In the genomic region with DNA sequence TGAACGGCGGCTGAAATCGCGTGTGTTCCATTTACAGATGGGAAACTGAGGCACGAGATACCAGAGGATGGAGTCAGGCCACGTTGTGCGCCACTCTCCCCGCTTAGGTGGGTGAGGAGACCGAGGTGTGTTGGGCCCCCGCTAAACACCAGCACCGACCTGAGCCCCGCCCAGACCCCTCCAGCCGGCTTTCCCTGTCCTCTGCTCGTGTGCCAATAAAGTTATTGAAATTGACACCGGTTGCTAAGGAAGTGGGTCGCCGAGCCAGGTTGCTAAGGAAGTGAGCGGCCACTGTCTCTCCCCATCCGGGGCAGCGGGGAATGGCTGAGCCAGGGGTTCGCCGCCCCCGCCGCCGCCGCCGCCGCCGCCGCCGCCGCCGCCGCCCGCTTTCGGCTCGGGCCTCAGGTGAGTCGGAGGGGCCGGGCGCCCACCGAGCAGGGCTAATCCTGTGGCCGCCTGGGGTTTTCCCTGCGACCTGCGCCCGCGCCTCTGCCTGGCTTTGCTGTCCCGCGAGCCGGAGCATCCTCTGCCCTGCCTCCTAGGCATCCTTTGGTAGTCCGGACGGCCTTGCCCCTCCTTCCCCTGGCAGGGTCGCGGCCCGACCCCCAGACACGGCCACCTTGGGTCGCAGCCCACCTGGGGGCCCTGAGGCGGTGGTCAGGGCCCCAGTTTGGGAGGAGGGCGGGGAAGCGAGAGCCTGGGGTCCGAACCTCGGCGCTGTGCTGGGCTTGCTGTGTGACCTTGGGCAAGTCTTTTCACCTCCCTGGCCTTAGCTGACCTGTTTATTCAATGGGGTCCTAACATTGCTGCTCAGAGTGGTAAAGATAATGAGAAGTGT, we compare ENCODE assay signal across 1 cellular context.
TF ChIP-seq lines count a peak whose summit lies in the region.

A gene (plus strand): TSS at position 291 of the 838 bp plus-strand sequence. CDS start 32,127 bp downstream, outside the sequence.

TF ChIP-seq in HEK293, 187 proteins besides CTCF, POLR2A, EP300 and RAD21 (continued from another document and continues in another):
- TF ChIP-seq, protein P1, sequence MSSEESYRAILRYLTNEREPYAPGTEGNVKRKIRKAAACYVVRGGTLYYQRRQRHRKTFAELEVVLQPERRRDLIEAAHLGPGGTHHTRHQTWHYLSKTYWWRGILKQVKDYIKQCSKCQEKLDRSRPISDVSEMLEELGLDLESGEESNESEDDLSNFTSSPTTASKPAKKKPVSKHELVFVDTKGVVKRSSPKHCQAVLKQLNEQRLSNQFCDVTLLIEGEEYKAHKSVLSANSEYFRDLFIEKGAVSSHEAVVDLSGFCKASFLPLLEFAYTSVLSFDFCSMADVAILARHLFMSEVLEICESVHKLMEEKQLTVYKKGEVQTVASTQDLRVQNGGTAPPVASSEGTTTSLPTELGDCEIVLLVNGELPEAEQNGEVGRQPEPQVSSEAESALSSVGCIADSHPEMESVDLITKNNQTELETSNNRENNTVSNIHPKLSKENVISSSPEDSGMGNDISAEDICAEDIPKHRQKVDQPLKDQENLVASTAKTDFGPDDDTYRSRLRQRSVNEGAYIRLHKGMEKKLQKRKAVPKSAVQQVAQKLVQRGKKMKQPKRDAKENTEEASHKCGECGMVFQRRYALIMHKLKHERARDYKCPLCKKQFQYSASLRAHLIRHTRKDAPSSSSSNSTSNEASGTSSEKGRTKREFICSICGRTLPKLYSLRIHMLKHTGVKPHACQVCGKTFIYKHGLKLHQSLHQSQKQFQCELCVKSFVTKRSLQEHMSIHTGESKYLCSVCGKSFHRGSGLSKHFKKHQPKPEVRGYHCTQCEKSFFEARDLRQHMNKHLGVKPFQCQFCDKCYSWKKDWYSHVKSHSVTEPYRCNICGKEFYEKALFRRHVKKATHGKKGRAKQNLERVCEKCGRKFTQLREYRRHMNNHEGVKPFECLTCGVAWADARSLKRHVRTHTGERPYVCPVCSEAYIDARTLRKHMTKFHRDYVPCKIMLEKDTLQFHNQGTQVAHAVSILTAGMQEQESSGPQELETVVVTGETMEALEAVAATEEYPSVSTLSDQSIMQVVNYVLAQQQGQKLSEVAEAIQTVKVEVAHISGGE (tag by site-specific recombination; conservative IDR thresholded peaks at IDR 0.05; ENCODE audit: low read depth) = peak; percentile 70
- TF ChIP-seq ZEB2 (tag by site-specific recombination; IDR thresholded peaks at IDR 0.05) = no peak
- TF ChIP-seq GFI1B (tag by site-specific recombination; IDR thresholded peaks at IDR 0.05) = no peak
- TF ChIP-seq, protein P2, sequence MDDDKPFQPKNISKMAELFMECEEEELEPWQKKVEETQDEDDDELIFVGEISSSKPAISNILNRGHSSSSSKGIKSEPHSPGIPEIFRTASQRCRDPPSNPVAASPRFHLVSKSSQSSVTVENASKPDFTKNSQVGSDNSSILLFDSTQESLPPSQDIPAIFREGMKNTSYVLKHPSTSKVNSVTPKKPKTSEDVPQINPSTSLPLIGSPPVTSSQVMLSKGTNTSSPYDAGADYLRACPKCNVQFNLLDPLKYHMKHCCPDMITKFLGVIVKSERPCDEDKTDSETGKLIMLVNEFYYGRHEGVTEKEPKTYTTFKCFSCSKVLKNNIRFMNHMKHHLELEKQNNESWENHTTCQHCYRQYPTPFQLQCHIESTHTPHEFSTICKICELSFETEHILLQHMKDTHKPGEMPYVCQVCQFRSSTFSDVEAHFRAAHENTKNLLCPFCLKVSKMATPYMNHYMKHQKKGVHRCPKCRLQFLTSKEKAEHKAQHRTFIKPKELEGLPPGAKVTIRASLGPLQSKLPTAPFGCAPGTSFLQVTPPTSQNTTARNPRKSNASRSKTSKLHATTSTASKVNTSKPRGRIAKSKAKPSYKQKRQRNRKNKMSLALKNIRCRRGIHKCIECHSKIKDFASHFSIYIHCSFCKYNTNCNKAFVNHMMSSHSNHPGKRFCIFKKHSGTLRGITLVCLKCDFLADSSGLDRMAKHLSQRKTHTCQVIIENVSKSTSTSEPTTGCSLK (tag by site-specific recombination; IDR thresholded peaks at IDR 0.05) = no peak
- no peak for TF ChIP-seq ZNF514 (tag by site-specific recombination; IDR thresholded peaks at IDR 0.05)
- TF ChIP-seq, protein P3, sequence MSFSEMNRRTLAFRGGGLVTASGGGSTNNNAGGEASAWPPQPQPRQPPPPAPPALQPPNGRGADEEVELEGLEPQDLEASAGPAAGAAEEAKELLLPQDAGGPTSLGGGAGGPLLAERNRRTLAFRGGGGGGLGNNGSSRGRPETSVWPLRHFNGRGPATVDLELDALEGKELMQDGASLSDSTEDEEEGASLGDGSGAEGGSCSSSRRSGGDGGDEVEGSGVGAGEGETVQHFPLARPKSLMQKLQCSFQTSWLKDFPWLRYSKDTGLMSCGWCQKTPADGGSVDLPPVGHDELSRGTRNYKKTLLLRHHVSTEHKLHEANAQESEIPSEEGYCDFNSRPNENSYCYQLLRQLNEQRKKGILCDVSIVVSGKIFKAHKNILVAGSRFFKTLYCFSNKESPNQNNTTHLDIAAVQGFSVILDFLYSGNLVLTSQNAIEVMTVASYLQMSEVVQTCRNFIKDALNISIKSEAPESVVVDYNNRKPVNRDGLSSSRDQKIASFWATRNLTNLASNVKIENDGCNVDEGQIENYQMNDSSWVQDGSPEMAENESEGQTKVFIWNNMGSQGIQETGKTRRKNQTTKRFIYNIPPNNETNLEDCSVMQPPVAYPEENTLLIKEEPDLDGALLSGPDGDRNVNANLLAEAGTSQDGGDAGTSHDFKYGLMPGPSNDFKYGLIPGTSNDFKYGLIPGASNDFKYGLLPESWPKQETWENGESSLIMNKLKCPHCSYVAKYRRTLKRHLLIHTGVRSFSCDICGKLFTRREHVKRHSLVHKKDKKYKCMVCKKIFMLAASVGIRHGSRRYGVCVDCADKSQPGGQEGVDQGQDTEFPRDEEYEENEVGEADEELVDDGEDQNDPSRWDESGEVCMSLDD (tag by site-specific recombination; IDR thresholded peaks at IDR 0.05) = no peak
- TF ChIP-seq ZNF341 (tag by site-specific recombination; IDR thresholded peaks at IDR 0.05; ENCODE audit: low read depth) = peak; percentile 63
- no peak for TF ChIP-seq ZNF658 (tag by site-specific recombination; IDR thresholded peaks at IDR 0.05)
- no peak for TF ChIP-seq REPIN1 (tag by site-specific recombination; IDR thresholded peaks at IDR 0.05; ENCODE audit: low read depth)
- no peak for TF ChIP-seq ZNF701 (tag by site-specific recombination; IDR thresholded peaks at IDR 0.05)
- peak; percentile 58; the same call in 1 of the 2 replicates for TF ChIP-seq ZNF184 (tag by site-specific recombination; IDR thresholded peaks at IDR 0.05)
- TF ChIP-seq ZNF670 (tag by site-specific recombination; IDR thresholded peaks at IDR 0.05; ENCODE audit: low read depth) = no peak
- TF ChIP-seq, protein P4, sequence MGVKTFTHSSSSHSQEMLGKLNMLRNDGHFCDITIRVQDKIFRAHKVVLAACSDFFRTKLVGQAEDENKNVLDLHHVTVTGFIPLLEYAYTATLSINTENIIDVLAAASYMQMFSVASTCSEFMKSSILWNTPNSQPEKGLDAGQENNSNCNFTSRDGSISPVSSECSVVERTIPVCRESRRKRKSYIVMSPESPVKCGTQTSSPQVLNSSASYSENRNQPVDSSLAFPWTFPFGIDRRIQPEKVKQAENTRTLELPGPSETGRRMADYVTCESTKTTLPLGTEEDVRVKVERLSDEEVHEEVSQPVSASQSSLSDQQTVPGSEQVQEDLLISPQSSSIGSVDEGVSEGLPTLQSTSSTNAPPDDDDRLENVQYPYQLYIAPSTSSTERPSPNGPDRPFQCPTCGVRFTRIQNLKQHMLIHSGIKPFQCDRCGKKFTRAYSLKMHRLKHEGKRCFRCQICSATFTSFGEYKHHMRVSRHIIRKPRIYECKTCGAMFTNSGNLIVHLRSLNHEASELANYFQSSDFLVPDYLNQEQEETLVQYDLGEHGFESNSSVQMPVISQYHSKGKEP (tag by site-specific recombination; IDR thresholded peaks at IDR 0.05) = peak; percentile 73; the same call in 1 of the 2 replicates
- TF ChIP-seq GLIS1 (tag by site-specific recombination; IDR thresholded peaks at IDR 0.05) = peak; percentile 45
- no peak for TF ChIP-seq HOXA7 (CRISPR knock-in tag; IDR thresholded peaks at IDR 0.05; ENCODE audit: borderline replicate concordance)
- TF ChIP-seq ZNF423 (tag by site-specific recombination; IDR thresholded peaks at IDR 0.05) = no peak
- no peak for TF ChIP-seq ZNF768 (tag by site-specific recombination; IDR thresholded peaks at IDR 0.05)
- no peak for TF ChIP-seq ZNF19 (tag by site-specific recombination; IDR thresholded peaks at IDR 0.05; ENCODE audit: low read depth)
- TF ChIP-seq, protein P5, sequence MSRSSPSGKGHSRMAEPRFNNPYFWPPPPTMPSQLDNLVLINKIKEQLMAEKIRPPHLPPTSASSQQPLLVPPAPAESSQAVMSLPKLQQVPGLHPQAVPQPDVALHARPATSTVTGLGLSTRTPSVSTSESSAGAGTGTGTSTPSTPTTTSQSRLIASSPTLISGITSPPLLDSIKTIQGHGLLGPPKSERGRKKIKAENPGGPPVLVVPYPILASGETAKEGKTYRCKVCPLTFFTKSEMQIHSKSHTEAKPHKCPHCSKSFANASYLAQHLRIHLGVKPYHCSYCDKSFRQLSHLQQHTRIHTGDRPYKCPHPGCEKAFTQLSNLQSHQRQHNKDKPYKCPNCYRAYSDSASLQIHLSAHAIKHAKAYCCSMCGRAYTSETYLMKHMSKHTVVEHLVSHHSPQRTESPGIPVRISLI (tag by site-specific recombination; IDR thresholded peaks at IDR 0.05) = no peak
- TF ChIP-seq, protein P6, sequence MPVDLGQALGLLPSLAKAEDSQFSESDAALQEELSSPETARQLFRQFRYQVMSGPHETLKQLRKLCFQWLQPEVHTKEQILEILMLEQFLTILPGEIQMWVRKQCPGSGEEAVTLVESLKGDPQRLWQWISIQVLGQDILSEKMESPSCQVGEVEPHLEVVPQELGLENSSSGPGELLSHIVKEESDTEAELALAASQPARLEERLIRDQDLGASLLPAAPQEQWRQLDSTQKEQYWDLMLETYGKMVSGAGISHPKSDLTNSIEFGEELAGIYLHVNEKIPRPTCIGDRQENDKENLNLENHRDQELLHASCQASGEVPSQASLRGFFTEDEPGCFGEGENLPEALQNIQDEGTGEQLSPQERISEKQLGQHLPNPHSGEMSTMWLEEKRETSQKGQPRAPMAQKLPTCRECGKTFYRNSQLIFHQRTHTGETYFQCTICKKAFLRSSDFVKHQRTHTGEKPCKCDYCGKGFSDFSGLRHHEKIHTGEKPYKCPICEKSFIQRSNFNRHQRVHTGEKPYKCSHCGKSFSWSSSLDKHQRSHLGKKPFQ (tag by site-specific recombination; IDR thresholded peaks at IDR 0.05) = no peak
- TF ChIP-seq WT1 (tag by site-specific recombination; IDR thresholded peaks at IDR 0.05) = peak; percentile 27; the same call in 1 of the 2 replicates
- no peak for TF ChIP-seq ZNF521 (tag by site-specific recombination; IDR thresholded peaks at IDR 0.05)
- no peak for TF ChIP-seq ZNF747 (tag by site-specific recombination; IDR thresholded peaks at IDR 0.05)
- no peak for TF ChIP-seq ZNF558 (tag by site-specific recombination; IDR thresholded peaks at IDR 0.05)
- peak; percentile 46; the same call in 1 of the 2 replicates for TF ChIP-seq YY2 (tag by site-specific recombination; IDR thresholded peaks at IDR 0.05)
- TF ChIP-seq, protein P7, sequence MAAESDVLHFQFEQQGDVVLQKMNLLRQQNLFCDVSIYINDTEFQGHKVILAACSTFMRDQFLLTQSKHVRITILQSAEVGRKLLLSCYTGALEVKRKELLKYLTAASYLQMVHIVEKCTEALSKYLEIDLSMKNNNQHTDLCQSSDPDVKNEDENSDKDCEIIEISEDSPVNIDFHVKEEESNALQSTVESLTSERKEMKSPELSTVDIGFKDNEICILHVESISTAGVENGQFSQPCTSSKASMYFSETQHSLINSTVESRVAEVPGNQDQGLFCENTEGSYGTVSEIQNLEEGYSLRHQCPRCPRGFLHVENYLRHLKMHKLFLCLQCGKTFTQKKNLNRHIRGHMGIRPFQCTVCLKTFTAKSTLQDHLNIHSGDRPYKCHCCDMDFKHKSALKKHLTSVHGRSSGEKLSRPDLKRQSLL (tag by site-specific recombination; IDR thresholded peaks at IDR 0.05) = no peak
- no peak for TF ChIP-seq ZFP41 (tag by site-specific recombination; IDR thresholded peaks at IDR 0.05; ENCODE audit: borderline replicate concordance)
- no peak for TF ChIP-seq EGR2 (tag by site-specific recombination; IDR thresholded peaks at IDR 0.05; ENCODE audit: low read depth)
- TF ChIP-seq, protein P8, sequence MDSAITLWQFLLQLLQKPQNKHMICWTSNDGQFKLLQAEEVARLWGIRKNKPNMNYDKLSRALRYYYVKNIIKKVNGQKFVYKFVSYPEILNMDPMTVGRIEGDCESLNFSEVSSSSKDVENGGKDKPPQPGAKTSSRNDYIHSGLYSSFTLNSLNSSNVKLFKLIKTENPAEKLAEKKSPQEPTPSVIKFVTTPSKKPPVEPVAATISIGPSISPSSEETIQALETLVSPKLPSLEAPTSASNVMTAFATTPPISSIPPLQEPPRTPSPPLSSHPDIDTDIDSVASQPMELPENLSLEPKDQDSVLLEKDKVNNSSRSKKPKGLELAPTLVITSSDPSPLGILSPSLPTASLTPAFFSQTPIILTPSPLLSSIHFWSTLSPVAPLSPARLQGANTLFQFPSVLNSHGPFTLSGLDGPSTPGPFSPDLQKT (IDR thresholded peaks at IDR 0.05; ENCODE audit: borderline replicate concordance, low read depth, low read length) = no peak
- TF ChIP-seq ZNF146 (tag by site-specific recombination; IDR thresholded peaks at IDR 0.05) = no peak
- TF ChIP-seq, protein P9, sequence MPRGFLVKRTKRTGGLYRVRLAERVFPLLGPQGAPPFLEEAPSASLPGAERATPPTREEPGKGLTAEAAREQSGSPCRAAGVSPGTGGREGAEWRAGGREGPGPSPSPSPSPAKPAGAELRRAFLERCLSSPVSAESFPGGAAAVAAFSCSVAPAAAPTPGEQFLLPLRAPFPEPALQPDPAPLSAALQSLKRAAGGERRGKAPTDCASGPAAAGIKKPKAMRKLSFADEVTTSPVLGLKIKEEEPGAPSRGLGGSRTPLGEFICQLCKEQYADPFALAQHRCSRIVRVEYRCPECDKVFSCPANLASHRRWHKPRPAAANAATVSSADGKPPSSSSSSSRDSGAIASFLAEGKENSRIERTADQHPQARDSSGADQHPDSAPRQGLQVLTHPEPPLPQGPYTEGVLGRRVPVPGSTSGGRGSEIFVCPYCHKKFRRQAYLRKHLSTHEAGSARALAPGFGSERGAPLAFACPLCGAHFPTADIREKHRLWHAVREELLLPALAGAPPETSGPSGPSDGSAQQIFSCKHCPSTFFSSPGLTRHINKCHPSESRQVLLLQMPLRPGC (tag by site-specific recombination; IDR thresholded peaks at IDR 0.05) = peak; percentile 42; the same call in 1 of the 2 replicates
- peak; percentile 35; the same call in 1 of the 2 replicates for TF ChIP-seq ZNF394 (tag by site-specific recombination; IDR thresholded peaks at IDR 0.05; ENCODE audit: borderline replicate concordance)
- no peak for TF ChIP-seq ZNF266 (tag by site-specific recombination; IDR thresholded peaks at IDR 0.05; ENCODE audit: low read depth)
